8 cellular contexts compared by ENCODE assay signal in genomic region chr17:39863918-39864746, GRCh38. TPM values are rescaled to one million over a fixed set of nuclear protein-coding genes. Genes with fewer than 3 reads are reported as not detected.
DNase-seq lines count a peak whose midpoint lies in the region; ATAC-seq and TF ChIP-seq lines count a peak whose summit lies in the region.

Gene IKZF3 (minus strand): TSS chr17:39864312. CDS start chr17:39864126, 186 bp downstream.

- H3K27ac Mint-ChIP-seq in CD4-positive, alpha-beta memory T cell: peak within 1 kb of the TSS; percentile 94 to 99 (median 96)
- H3K27ac Mint-ChIP-seq in WTC11: no peak within 1 kb of the TSS

- no peaks in the 10 kb centered on the region for H3K9me3 Mint-ChIP-seq in CD4-positive, alpha-beta memory T cell
- H3K9me3 Mint-ChIP-seq in WTC11: no peaks in the 10 kb centered on the region

- H3K9me3 ChIP-seq in CD4-positive, alpha-beta memory T cell (ENCODE audit: control insufficient read depth in 1 of 2, low read length in 2 of 2): no peaks in the 10 kb centered on the region
- H3K9me3 ChIP-seq in lung (ENCODE audit: control insufficient read depth in 2 of 2, insufficient read depth in 1 of 2, low read length in 1 of 2): peaks cover 0 to 12% of the 10 kb centered on the region in 2 donors

- peaks cover 52 to 93% (median 67%) of the 10 kb centered on the region in 4 donors for H3K4me1 Mint-ChIP-seq in CD4-positive, alpha-beta memory T cell
- peaks cover 9% of the 10 kb centered on the region for H3K4me1 Mint-ChIP-seq in WTC11

- peak; percentile 71 for TF ChIP-seq CTCF in LNCaP clone FGC (IDR thresholded peaks at IDR 0.05; ENCODE audit: control insufficient read depth, extremely low read depth, insufficient read depth)
- TF ChIP-seq CTCF in WTC11 (IDR thresholded peaks at IDR 0.05): no peak
- TF ChIP-seq CTCF in cardiac fibroblast (IDR thresholded peaks at IDR 0.05; ENCODE audit: low read depth, low read length): no peak
- TF ChIP-seq CTCF in lung (IDR thresholded peaks at IDR 0.05; ENCODE audit: control extremely low read depth, extremely low read depth): peak; percentile 26

- intact Hi-C loops in CD4-positive, alpha-beta memory T cell (cut with micrococcal nuclease): loop anchor here (1.0 to 5.0 kb wide), 5 partner anchors 45 to 227 kb away; partner anchors contain the start of genes MIEN1 and STARD3

- peaks cover 0 to 11% of the 10 kb centered on the region in 2 donors for H3K36me3 Mint-ChIP-seq in CD4-positive, alpha-beta memory T cell
- H3K36me3 Mint-ChIP-seq in WTC11: peaks cover 3% of the 10 kb centered on the region; the same call in 1 of the 2 replicates

- CTCF ChIA-PET in CD4-positive, alpha-beta memory T cell (lab: Charles Lee; ENCODE audit: partially characterized antibody): interaction anchor here (0.7 to 6.9 kb wide), 13 partner anchors 31 to 242 kb away, joined by 3 to 44 read pairs (median 5); no protein-coding TSS in a partner anchor
- CTCF ChIA-PET in WTC11 (lab: Charles Lee): interaction anchor here (0.6 to 1.8 kb wide), 4 partner anchors 29 to 603 kb away, joined by 3 to 6 read pairs (median 4); no protein-coding TSS in a partner anchor

- H3K4me3 Mint-ChIP-seq in CD4-positive, alpha-beta memory T cell: peak within 1 kb of the TSS; percentile 91 to 97 (median 94)
- peak within 1 kb of the TSS; percentile 54 for H3K4me3 Mint-ChIP-seq in WTC11

- H3K4me3 ChIP-seq in CD4-positive, alpha-beta memory T cell (ENCODE audit: low read length in 2 of 2): peak within 1 kb of the TSS; percentile 55 to 80
- H3K4me3 ChIP-seq in LNCaP clone FGC (ENCODE audit: low read depth, low read length): peak within 1 kb of the TSS; percentile 45
- no peak within 1 kb of the TSS for H3K4me3 ChIP-seq in cardiac fibroblast (replicated peaks in 1 of 2; ENCODE audit: low read depth in 2 of 2, low read length in 2 of 2)
- no peak within 1 kb of the TSS for H3K4me3 ChIP-seq in lung

- no peaks in the 10 kb centered on the region for H3K36me3 ChIP-seq in CD4-positive, alpha-beta memory T cell (ENCODE audit: insufficient read depth, low read length)
- H3K36me3 ChIP-seq in lung (ENCODE audit: control insufficient read depth in 2 of 2, insufficient read depth in 2 of 2, low read length in 2 of 2): no peaks in the 10 kb centered on the region

- peak; percentile 32 for ATAC-seq in GM19452 (IDR thresholded peaks at IDR 0.05; ENCODE audit: unreplicated experiment)
- ATAC-seq in WTC11: peak; percentile 94
- ATAC-seq in lung (ENCODE audit: insufficient read depth, low FRiP score): peak; percentile 81
- ATAC-seq in HG03159 (IDR thresholded peaks at IDR 0.05; ENCODE audit: unreplicated experiment): no peak

- no peaks in the 10 kb centered on the region for H3K27me3 ChIP-seq in CD4-positive, alpha-beta memory T cell (ENCODE audit: insufficient read depth, low read length)
- no peaks in the 10 kb centered on the region for H3K27me3 ChIP-seq in lung (ENCODE audit: control insufficient read depth, insufficient read depth)

- H3K27ac ChIP-seq in CD4-positive, alpha-beta memory T cell (ENCODE audit: low read depth, low read length): peak within 1 kb of the TSS; percentile 93
- peak within 1 kb of the TSS in 1 of 2 donors; percentile 54 for H3K27ac ChIP-seq in lung (ENCODE audit: low read depth in 1 of 2, low read length in 1 of 2)

- DNase-seq in CD4-positive, alpha-beta memory T cell: peak; percentile 82 to 90 (median 83)
- peak; percentile 50 for DNase-seq in LNCaP clone FGC (ENCODE audit: low read depth)
- DNase-seq in WTC11 (ENCODE audit: low spot score): peak; percentile 85
- peak; percentile 13 to 17 for DNase-seq in cardiac fibroblast (ENCODE audit: low read depth in 2 of 2)
- DNase-seq in lung (ENCODE audit: low spot score): peak; percentile 77
- peak; percentile 73 to 85 for DNase-seq in stimulated activated CD8-positive, alpha-beta memory T cell treated with anti-CD3 and anti-CD28 coated beads, Interleukin-2, amount 100 ng/mL, for 48 hours (ENCODE audit: low read depth in 2 of 2)

- H3K27me3 Mint-ChIP-seq in CD4-positive, alpha-beta memory T cell: no peaks in the 10 kb centered on the region
- H3K27me3 Mint-ChIP-seq in WTC11 (ENCODE audit: low read depth): peaks cover 81% of the 10 kb centered on the region

- WGBS in lung, 2 donors: 2 to 3% methylated on average over 50 of the region's 50 CpGs

- peaks cover 68% of the 10 kb centered on the region for H3K4me1 ChIP-seq in CD4-positive, alpha-beta memory T cell (ENCODE audit: insufficient read depth, low read length)
- H3K4me1 ChIP-seq in lung (ENCODE audit: control insufficient read depth in 2 of 2, insufficient read depth in 2 of 2, low read length in 2 of 2): no peaks in the 10 kb centered on the region

- POLR2A ChIA-PET in CD4-positive, alpha-beta memory T cell (lab: Charles Lee; ENCODE audit: partially characterized antibody): interaction anchor here (0.8 to 7.8 kb wide), 22 partner anchors 12 to 243 kb away, joined by 3 to 99 read pairs (median 6); partner anchors contain the start of genes MIEN1 and PNMT
- POLR2A ChIA-PET in WTC11 (lab: Charles Lee): interaction anchor here (0.5 kb wide), 1 partner anchor 183 kb away, joined by 3 read pairs; no protein-coding TSS in a partner anchor

TF ChIP-seq in WTC11, 78 proteins besides CTCF, POLR2A, EP300 and RAD21 (continues in another document):
- TF ChIP-seq GTF2I (CRISPR knock-in tag; conservative IDR thresholded peaks at IDR 0.05): no peak
- TF ChIP-seq E2F4 (CRISPR knock-in tag; IDR thresholded peaks at IDR 0.05; ENCODE audit: borderline replicate concordance, low read depth): peak; percentile 88
- peak; percentile 97 for TF ChIP-seq TEAD1 (CRISPR knock-in tag; IDR thresholded peaks at IDR 0.05)
- peak; percentile 64; the same call in 1 of the 2 replicates for TF ChIP-seq ZNF423 (CRISPR knock-in tag; IDR thresholded peaks at IDR 0.05)
- no peak for TF ChIP-seq ZNF396 (CRISPR knock-in tag; IDR thresholded peaks at IDR 0.05; ENCODE audit: borderline replicate concordance)
- no peak for TF ChIP-seq ZNF425 (CRISPR knock-in tag; conservative IDR thresholded peaks at IDR 0.05)
- TF ChIP-seq PRRX2 (CRISPR knock-in tag; IDR thresholded peaks at IDR 0.05): no peak
- TF ChIP-seq RORB (CRISPR knock-in tag; IDR thresholded peaks at IDR 0.05): no peak
- TF ChIP-seq SOX15 (CRISPR knock-in tag; IDR thresholded peaks at IDR 0.05): no peak
- TF ChIP-seq STAT6 (CRISPR knock-in tag; conservative IDR thresholded peaks at IDR 0.05; ENCODE audit: low read depth): no peak
- TF ChIP-seq ZNF671 (CRISPR knock-in tag; IDR thresholded peaks at IDR 0.05): no peak
- TF ChIP-seq NR3C1 (CRISPR knock-in tag; conservative IDR thresholded peaks at IDR 0.05; ENCODE audit: low read depth): no peak
- TF ChIP-seq ZMAT4 (CRISPR knock-in tag; IDR thresholded peaks at IDR 0.05): no peak
- peak; percentile 73 for TF ChIP-seq ZNF263 (CRISPR knock-in tag; IDR thresholded peaks at IDR 0.05; ENCODE audit: low read depth)

RNA-seq across cellular contexts. Expression of gene IKZF3, which starts in this region (rescaled TPM):
- total RNA-seq in CD4-positive, alpha-beta memory T cell: 100 to 1,000 TPM; 116 to 118 TPM
- polyA plus RNA-seq in CD4-positive, alpha-beta memory T cell: 10 to 100 TPM in 1 of 2 donors, 1 to 10 TPM in 1; 3.2 to 87.4 TPM
- total RNA-seq in WTC11 (2021) (0.81 to 1.0 TPM (median 0.87 TPM) in 3 replicates), lung (1 to 10 TPM; 3.9 TPM)
- 1 to 10 TPM; 1.0 to 1.4 TPM for polyA plus RNA-seq in lung

Comparison
In these comparisons a context has a peak if more than half of its experiments do, and no peak if none do; other contexts are left out.
1. RNA of gene IKZF3 (total RNA-seq): 116 to 118 TPM in CD4-positive, alpha-beta memory T cell; 3.9 TPM in lung and 0.81 to 1.0 TPM in WTC11; every median in the first group is over 10 times any median in the second.
2. DNase-seq: peak in every context shown above with its lines; median percentile 85 in WTC11; 83 in CD4-positive, alpha-beta memory T cell; 79 in stimulated activated CD8-positive, alpha-beta memory T cell treated with anti-CD3 and anti-CD28 coated beads, Interleukin-2, amount 100 ng/mL, for 48 hours; 77 in lung; 50 in LNCaP clone FGC; 15 in cardiac fibroblast.
3. H3K4me3 ChIP-seq: peak in CD4-positive, alpha-beta memory T cell (2 of 2) and LNCaP clone FGC (single experiment); none in cardiac fibroblast (0 of 2) and lung (single experiment).
4. CTCF ChIP-seq: peak in LNCaP clone FGC (single experiment) and lung (single experiment); none in WTC11 (single experiment) and cardiac fibroblast (single experiment).